ENCODE assay signal across 8 cellular contexts in genomic region chr12:120534703-120535655, GRCh38. TPM values are rescaled to one million over a fixed set of nuclear protein-coding genes. Genes with fewer than 3 reads are reported as not detected.
DNase-seq lines count a peak whose midpoint lies in the region; ATAC-seq and TF ChIP-seq lines count a peak whose summit lies in the region.

No MANE protein-coding gene starts in this region.

- H3K4me3 Mint-ChIP-seq in activated T-helper 2 cell treated with anti-CD3 and anti-CD28 coated beads, Interferon-gamma antibody, Interleukin-2, Interleukin-4, amounts not matched to agents 10 μg/mL and 5 μg/mL and 100 μg/mL, durations not matched to agents 14 hours and 24 hours and 36 hours (ENCODE audit: low read depth): peak overlapping the region; percentile 92

- H2AFZ ChIP-seq in PC-9 (peak overlapping the region; percentile 79), osteoblast (ENCODE audit: low read length) (peak overlapping the region; percentile 68)

- H3K9me3 Mint-ChIP-seq in activated T-helper 2 cell treated with anti-CD3 and anti-CD28 coated beads, Interferon-gamma antibody, Interleukin-2, Interleukin-4, amounts not matched to agents 10 μg/mL and 5 μg/mL and 100 μg/mL, durations not matched to agents 14 hours and 24 hours and 36 hours: no peaks in the 10 kb centered on the region

- H3K9me3 ChIP-seq in AG04450 (ENCODE audit: control insufficient read depth, insufficient read depth, low read length): no peaks in the 10 kb centered on the region; the same call in 1 of the 2 replicates
- H3K9me3 ChIP-seq in PC-9 (ENCODE audit: insufficient read depth, low read depth): no peaks in the 10 kb centered on the region
- H3K9me3 ChIP-seq in osteoblast (ENCODE audit: low read depth, low read length): no peaks in the 10 kb centered on the region
- H3K9me3 ChIP-seq in aorta (ENCODE audit: control insufficient read depth, low read length): no peaks in the 10 kb centered on the region

- WGBS in aorta, 2 donors: 2% methylated on average over 42 to 52 of the region's 52 CpGs

- intact Hi-C loops in PC-9 (cut with micrococcal nuclease; ENCODE audit: unreplicated experiment) (loop anchor here (1.0 kb wide), 1 partner anchor 61 kb away; no protein-coding TSS in a partner anchor), aorta (cut with DNase I) (loop anchor here (5.0 kb wide), 1 partner anchor 38 kb away; the partner anchor contains the start of gene DYNLL1 (in 2 of the 2))
- intact Hi-C loops in activated T-helper 2 cell treated with anti-CD3 and anti-CD28 coated beads, Interferon-gamma antibody, Interleukin-2, Interleukin-4, amounts not matched to agents 10 μg/mL and 5 μg/mL and 100 μg/mL, durations not matched to agents 14 hours and 24 hours and 36 hours (cut with micrococcal nuclease): loop anchor here (2.0 kb wide), 2 partner anchors 38 to 96 kb away; partner anchors contain the start of genes COX6A1 and DYNLL1

- H3K36me3 ChIP-seq in PC-9 (ENCODE audit: low read depth) (peaks cover 22% of the 10 kb centered on the region; the same call in 1 of the 2 replicates), osteoblast (ENCODE audit: insufficient read depth, low read length) (peaks cover 8% of the 10 kb centered on the region), aorta (ENCODE audit: control insufficient read depth in 1 of 2, insufficient read depth in 2 of 2, low read length in 1 of 2) (no peaks in the 10 kb centered on the region)

- TF ChIP-seq CTCF in AG04450 (IDR thresholded peaks at IDR 0.05; ENCODE audit: low read depth, low read length) (no peak), PC-9 (conservative IDR thresholded peaks at IDR 0.05) (no peak), fibroblast of villous mesenchyme (IDR thresholded peaks at IDR 0.05; ENCODE audit: insufficient read depth, low read depth, low read length) (no peak), osteoblast (IDR thresholded peaks at IDR 0.05; ENCODE audit: extremely low read depth, low read depth, low read length) (no peak)

- POLR2A ChIA-PET in AG04450 (lab: Yijun Ruan, JAX) (interaction anchor here (0.6 to 1.0 kb wide), 3 partner anchors 35 to 334 kb away, joined by 3 to 5 read pairs (median 4); partner anchors contain the start of genes DYNLL1 and RPLP0), PC-9 (lab: Charles Lee; ENCODE audit: unreplicated experiment) (interaction anchor here (0.5 to 1.1 kb wide), 4 partner anchors 40 to 334 kb away, joined by 3 to 17 read pairs (median 10); partner anchors contain the start of gene POP5)

- H4K20me1 ChIP-seq in PC-9 (ENCODE audit: insufficient read depth) (peaks cover 47% of the 10 kb centered on the region), osteoblast (ENCODE audit: insufficient read depth, low read length) (peaks cover 53% of the 10 kb centered on the region)

- H3K4me1 ChIP-seq in PC-9 (replicated peaks; ENCODE audit: insufficient read depth) (peaks cover 53% of the 10 kb centered on the region), osteoblast (ENCODE audit: insufficient read depth, low read length) (peaks cover 47% of the 10 kb centered on the region), aorta (ENCODE audit: control insufficient read depth in 1 of 2, insufficient read depth in 2 of 2, low read length in 2 of 2) (peaks cover 10 to 21% of the 10 kb centered on the region in 2 donors)

- H3K27me3 Mint-ChIP-seq in activated T-helper 2 cell treated with anti-CD3 and anti-CD28 coated beads, Interferon-gamma antibody, Interleukin-2, Interleukin-4, amounts not matched to agents 10 μg/mL and 5 μg/mL and 100 μg/mL, durations not matched to agents 14 hours and 24 hours and 36 hours (ENCODE audit: low read depth): no peaks in the 10 kb centered on the region

- H3K27me3 ChIP-seq in AG04450 (ENCODE audit: control insufficient read depth, insufficient read depth, low read length): no peaks in the 10 kb centered on the region
- no peaks in the 10 kb centered on the region for H3K27me3 ChIP-seq in PC-9 (ENCODE audit: insufficient read depth, low read depth)
- H3K27me3 ChIP-seq in osteoblast (ENCODE audit: insufficient read depth, low read length): no peaks in the 10 kb centered on the region
- H3K27me3 ChIP-seq in aorta (ENCODE audit: control insufficient read depth in 1 of 2, insufficient read depth in 2 of 2, low read length in 1 of 2): no peaks in the 10 kb centered on the region

- peaks cover 44% of the 10 kb centered on the region for H3K4me1 Mint-ChIP-seq in activated T-helper 2 cell treated with anti-CD3 and anti-CD28 coated beads, Interferon-gamma antibody, Interleukin-2, Interleukin-4, amounts not matched to agents 10 μg/mL and 5 μg/mL and 100 μg/mL, durations not matched to agents 14 hours and 24 hours and 36 hours (ENCODE audit: low read depth)

- H3K9me2 ChIP-seq in PC-9 (ENCODE audit: insufficient read depth): no peaks in the 10 kb centered on the region

- H3K79me2 ChIP-seq in PC-9 (ENCODE audit: low read depth): peaks cover 58% of the 10 kb centered on the region
- H3K79me2 ChIP-seq in osteoblast (ENCODE audit: insufficient read depth, low read length): peaks cover 58% of the 10 kb centered on the region

- peaks cover 34% of the 10 kb centered on the region for H3F3A ChIP-seq in PC-9 (ENCODE audit: insufficient read depth, low read depth)

- peak overlapping the region; percentile 90 for H3K27ac Mint-ChIP-seq in activated T-helper 2 cell treated with anti-CD3 and anti-CD28 coated beads, Interferon-gamma antibody, Interleukin-2, Interleukin-4, amounts not matched to agents 10 μg/mL and 5 μg/mL and 100 μg/mL, durations not matched to agents 14 hours and 24 hours and 36 hours

- H3K36me3 Mint-ChIP-seq in activated T-helper 2 cell treated with anti-CD3 and anti-CD28 coated beads, Interferon-gamma antibody, Interleukin-2, Interleukin-4, amounts not matched to agents 10 μg/mL and 5 μg/mL and 100 μg/mL, durations not matched to agents 14 hours and 24 hours and 36 hours (ENCODE audit: low read depth): peaks cover 48% of the 10 kb centered on the region

- H3K4me3 ChIP-seq in AG04450 (ENCODE audit: low read depth, low read length) (peak overlapping the region; percentile 71), PC-9 (peak overlapping the region; percentile 97), fibroblast of villous mesenchyme (ENCODE audit: low read depth, low read length) (peak overlapping the region; percentile 88), osteoblast (ENCODE audit: insufficient read depth, low read length) (peak overlapping the region; percentile 97), aorta (ENCODE audit: low read length in 2 of 2) (peak overlapping the region; percentile 54 to 93)

- CTCF ChIA-PET in AG04450 (lab: Charles Lee) (interaction anchor here (0.6 to 1.1 kb wide), 2 partner anchors 48 to 77 kb away, joined by 3 to 5 read pairs; no protein-coding TSS in a partner anchor), PC-9 (lab: Charles Lee) (no interaction called here)

- H3K4me2 ChIP-seq in PC-9: peak overlapping the region; percentile 92
- H3K4me2 ChIP-seq in osteoblast (ENCODE audit: insufficient read depth, low read length): peak overlapping the region; percentile 96

- ATAC-seq in GM18870 (IDR thresholded peaks at IDR 0.05; ENCODE audit: unreplicated experiment): peak; percentile 16
- peak; percentile 43 for ATAC-seq in HG03280 (IDR thresholded peaks at IDR 0.05; ENCODE audit: unreplicated experiment)
- ATAC-seq in aorta (ENCODE audit: low FRiP score): peak; percentile 56

- BruUV-seq in PC-9 (replicated peaks; lab: Mats Ljungman, UMichigan): TSS peak; percentile 35

- DNase-seq in AG04450 (ENCODE audit: low read depth, low spot score): peak; percentile 55
- peak; percentile 42 to 73 for DNase-seq in PC-9
- peak; percentile 48 for DNase-seq in activated T-helper 2 cell treated with anti-CD3 and anti-CD28 coated beads, Interferon-gamma antibody, Interleukin-2, Interleukin-4, amounts not matched to agents 10 μg/mL and 5 μg/mL and 100 μg/mL, durations not matched to agents 14 hours and 24 hours and 36 hours (ENCODE audit: low spot score)
- peak; percentile 84 for DNase-seq in fibroblast of villous mesenchyme (ENCODE audit: low read depth)
- peak; percentile 93 for DNase-seq in osteoblast (ENCODE audit: insufficient read length, low spot score, missing footprints)
- DNase-seq in aorta: peak in 1 of 2 donors; percentile 83

- H3K27ac ChIP-seq in AG04450 (ENCODE audit: low read depth, low read length): peak overlapping the region; percentile 80
- peak overlapping the region; percentile 60 for H3K27ac ChIP-seq in PC-9
- H3K27ac ChIP-seq in osteoblast (ENCODE audit: low read depth, low read length): peak overlapping the region; percentile 83
- H3K27ac ChIP-seq in aorta (ENCODE audit: low read depth in 1 of 2, low read length in 2 of 2): peak overlapping the region; percentile 28 to 90

RNA-seq across cellular contexts. Expression of gene RNF10, which starts 0.8 kb away (rescaled TPM):
- 101 and 105 TPM in 2 replicates for polyA plus RNA-seq in AG04450 (2011; rRNA removed)
- polyA minus RNA-seq in AG04450 (2011; rRNA and poly(A)+ RNA removed): 198 and 209 TPM in 2 replicates
- total RNA-seq in PC-9 (2021): 196 and 241 TPM in 2 replicates
- 177 and 200 TPM in 2 replicates for total RNA-seq in activated T-helper 2 cell treated with anti-CD3 and anti-CD28 coated beads, Interferon-gamma antibody, Interleukin-2, Interleukin-4, amounts not matched to agents 10 μg/mL and 5 μg/mL and 100 μg/mL, durations not matched to agents 14 hours and 24 hours and 36 hours
- 127 and 175 TPM in 2 replicates for total RNA-seq in fibroblast of villous mesenchyme
- 117 and 122 TPM in 2 replicates for total RNA-seq in osteoblast
- 100 to 1,000 TPM; 184 to 200 TPM for total RNA-seq in aorta
- polyA plus RNA-seq in aorta: 100 to 1,000 TPM in 1 of 2 donors, 10 to 100 TPM in 1; 74.0 to 156 TPM

RNA-seq across cellular contexts. Expression of gene COQ5, which starts 6.0 kb away (rescaled TPM):
- polyA plus RNA-seq in AG04450 (2011; rRNA removed) (36.2 and 47.1 TPM in 2 replicates), aorta (10 to 100 TPM; 25.0 to 26.0 TPM)
- 11.9 and 15.8 TPM in 2 replicates for polyA minus RNA-seq in AG04450 (2011; rRNA and poly(A)+ RNA removed)
- total RNA-seq in PC-9 (2021) (30.4 and 32.2 TPM in 2 replicates), fibroblast of villous mesenchyme (18.4 and 29.8 TPM in 2 replicates), osteoblast (15.2 and 19.2 TPM in 2 replicates), aorta (10 to 100 TPM; 12.0 to 18.3 TPM)
- total RNA-seq in activated T-helper 2 cell treated with anti-CD3 and anti-CD28 coated beads, Interferon-gamma antibody, Interleukin-2, Interleukin-4, amounts not matched to agents 10 μg/mL and 5 μg/mL and 100 μg/mL, durations not matched to agents 14 hours and 24 hours and 36 hours: 29.3 and 29.9 TPM in 2 replicates

RNA-seq across cellular contexts. Expression of gene DYNLL1, which starts 39.1 kb away (rescaled TPM):
- 649 and 720 TPM in 2 replicates for polyA plus RNA-seq in AG04450 (2011; rRNA removed)
- polyA minus RNA-seq in AG04450 (2011; rRNA and poly(A)+ RNA removed): 136 and 155 TPM in 2 replicates
- 251 and 340 TPM in 2 replicates for total RNA-seq in PC-9 (2021)
- 323 and 329 TPM in 2 replicates for total RNA-seq in activated T-helper 2 cell treated with anti-CD3 and anti-CD28 coated beads, Interferon-gamma antibody, Interleukin-2, Interleukin-4, amounts not matched to agents 10 μg/mL and 5 μg/mL and 100 μg/mL, durations not matched to agents 14 hours and 24 hours and 36 hours
- total RNA-seq in fibroblast of villous mesenchyme: 206 and 280 TPM in 2 replicates
- 162 and 168 TPM in 2 replicates for total RNA-seq in osteoblast
- total RNA-seq in aorta: 100 to 1,000 TPM; 236 to 262 TPM
- polyA plus RNA-seq in aorta: 100 to 1,000 TPM; 287 to 686 TPM

RNA-seq across cellular contexts. Expression of gene POP5, which starts 46.2 kb away (rescaled TPM):
- polyA plus RNA-seq in AG04450 (2011; rRNA removed) (49.8 and 54.0 TPM in 2 replicates), aorta (10 to 100 TPM; 33.8 to 69.7 TPM)
- 15.4 and 18.3 TPM in 2 replicates for polyA minus RNA-seq in AG04450 (2011; rRNA and poly(A)+ RNA removed)
- total RNA-seq in PC-9 (2021) (26.5 and 30.5 TPM in 2 replicates), fibroblast of villous mesenchyme (35.8 and 40.6 TPM in 2 replicates), osteoblast (19.4 and 26.8 TPM in 2 replicates), aorta (10 to 100 TPM; 18.2 to 26.0 TPM)
- total RNA-seq in activated T-helper 2 cell treated with anti-CD3 and anti-CD28 coated beads, Interferon-gamma antibody, Interleukin-2, Interleukin-4, amounts not matched to agents 10 μg/mL and 5 μg/mL and 100 μg/mL, durations not matched to agents 14 hours and 24 hours and 36 hours: 64.3 and 65.7 TPM in 2 replicates
